In the genomic region with DNA sequence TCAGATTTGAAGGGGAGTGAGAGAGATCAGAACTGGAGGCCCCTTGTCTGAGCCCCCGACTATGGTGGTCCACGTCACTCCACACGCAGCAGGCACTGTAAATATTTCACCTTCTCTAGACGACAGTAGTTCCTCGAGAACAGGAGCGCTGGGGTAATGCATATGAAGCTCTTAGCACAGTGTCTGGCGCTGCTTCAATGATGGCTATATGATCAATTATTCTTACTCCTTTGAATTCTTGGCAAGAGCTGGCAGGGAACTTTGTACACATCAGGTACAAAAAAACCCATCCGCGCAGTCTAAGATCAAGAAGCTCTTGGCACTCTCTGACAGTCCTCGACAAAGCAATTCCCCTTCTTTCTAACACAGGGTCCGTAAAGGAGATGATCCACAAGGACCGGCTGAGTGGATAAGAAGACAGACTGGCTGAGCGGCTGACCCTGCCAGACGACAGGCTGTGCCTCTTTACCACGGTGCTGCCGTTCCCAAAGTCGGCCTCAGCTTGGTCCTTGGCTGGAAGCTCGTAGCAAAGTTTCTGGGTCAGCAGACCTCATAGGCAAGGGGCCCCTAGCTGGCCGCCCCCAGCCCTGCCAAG, we compare ENCODE assay signal across 8 cellular contexts. TPM values are rescaled to one million over a fixed set of nuclear protein-coding genes. Genes with fewer than 3 reads are reported as not detected.
DNase-seq lines count a peak whose midpoint lies in the region; ATAC-seq and TF ChIP-seq lines count a peak whose summit lies in the region.

No MANE protein-coding gene starts in this region.

- H3K36me3 ChIP-seq in ACC112 (ENCODE audit: insufficient read depth, low read length) (no peaks in the 10 kb centered on the region), RWPE2 (ENCODE audit: low read depth) (no peaks in the 10 kb centered on the region)

- H3K27me3 ChIP-seq in ACC112 (ENCODE audit: insufficient read depth, low read length) (peaks cover 5% of the 10 kb centered on the region; the same call in 1 of the 2 replicates), RWPE2 (ENCODE audit: insufficient read depth, poor library complexity, severe bottlenecking) (peaks cover 16% of the 10 kb centered on the region)

- H3K4me3 ChIP-seq in ACC112 (ENCODE audit: low read depth, low read length) = peak overlapping the region; percentile 80
- H3K4me3 ChIP-seq in RWPE2 (ENCODE audit: severe bottlenecking) = peak overlapping the region; percentile 26
- peak overlapping the region; percentile 57 for H3K4me3 ChIP-seq in fibroblast of the aortic adventitia (ENCODE audit: low read depth, low read length)
- peak overlapping the region; percentile 51 for H3K4me3 ChIP-seq in retinal pigment epithelial cell (ENCODE audit: low read length)

- no peaks in the 10 kb centered on the region for H3K79me2 ChIP-seq in ACC112 (ENCODE audit: control insufficient read depth, insufficient read depth, low read length, unreplicated experiment)

- DNase-seq in RWPE2 (ENCODE audit: low spot score) (no peak), fibroblast of the aortic adventitia (ENCODE audit: low read depth) (no peak), retinal pigment epithelial cell (ENCODE audit: low read depth) (no peak), NCI-H446 (lab: John Stamatoyannopoulos, UW) (no peak), GDM1 (lab: John Stamatoyannopoulos, UW) (no peak)

- no peaks in the 10 kb centered on the region for H3K9me3 ChIP-seq in RWPE2 (ENCODE audit: severe bottlenecking)

- no peak for TF ChIP-seq CTCF in RWPE2 (IDR thresholded peaks at IDR 0.05; ENCODE audit: poor library complexity, severe bottlenecking)
- no peak for TF ChIP-seq CTCF in fibroblast of the aortic adventitia (IDR thresholded peaks at IDR 0.05; ENCODE audit: insufficient read depth, low read length)
- no peak for TF ChIP-seq CTCF in retinal pigment epithelial cell (conservative IDR thresholded peaks at IDR 0.05; ENCODE audit: low read depth, low read length)

- H3K27ac ChIP-seq in ACC112 (ENCODE audit: low read depth, low read length) (no peak overlapping the region), RWPE2 (ENCODE audit: poor library complexity, severe bottlenecking) (no peak overlapping the region)

- ATAC-seq in GM19395 (IDR thresholded peaks at IDR 0.05; ENCODE audit: unreplicated experiment) (peak; percentile 3), RWPE2 (ENCODE audit: low read depth) (peak; percentile 20; the same call in 2 of the 3 replicates), HG03571 (IDR thresholded peaks at IDR 0.05; ENCODE audit: unreplicated experiment) (no peak)

- H2AFZ ChIP-seq in ACC112 (ENCODE audit: low read length, unreplicated experiment) = peak overlapping the region; percentile 3

- H3K4me1 ChIP-seq in ACC112 (ENCODE audit: control insufficient read depth, insufficient read depth, low read length, unreplicated experiment) = no peaks in the 10 kb centered on the region
- H3K4me1 ChIP-seq in RWPE2 (ENCODE audit: insufficient read depth, poor library complexity, severe bottlenecking) = no peaks in the 10 kb centered on the region

RNA-seq across cellular contexts. Expression of a gene that starts 0.5 kb away (rescaled TPM):
- 0.65 and 2.9 TPM in 2 replicates for total RNA-seq in fibroblast of the aortic adventitia (ENCODE audit: low replicate concordance)

Comparison
In these comparisons a context has a peak if more than half of its experiments do, and no peak if none do; other contexts are left out.
1. H3K4me3 ChIP-seq: peak in every context shown above with its lines; median percentile 80 in ACC112; 57 in fibroblast of the aortic adventitia; 51 in retinal pigment epithelial cell; 26 in RWPE2.